In the genomic region with DNA sequence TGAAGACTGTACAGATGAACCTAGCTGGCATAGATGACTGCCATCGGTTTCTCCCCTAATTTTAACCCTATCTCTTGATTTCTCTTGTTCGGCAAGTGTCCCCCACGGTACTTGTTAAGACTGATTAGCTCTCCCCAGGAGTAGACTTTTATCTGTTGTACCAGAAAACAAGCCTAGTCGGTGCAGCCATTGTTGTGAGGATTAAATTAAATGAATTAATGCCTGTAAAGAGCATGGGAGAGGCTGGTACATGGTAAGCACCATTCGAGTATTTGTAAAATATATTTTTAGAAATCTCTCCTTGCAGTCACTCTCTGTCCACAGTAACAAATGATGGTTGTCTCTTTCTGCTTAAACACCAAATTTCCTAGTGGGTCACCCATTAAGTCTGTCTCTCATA, we compare ENCODE assay signal across 1 cellular context.
TF ChIP-seq lines count a peak whose summit lies in the region.

No MANE protein-coding gene starts in this region.

TF ChIP-seq in GM23338, 12 proteins besides CTCF, POLR2A, EP300 and RAD21 (continued from another document):
- TF ChIP-seq REST (IDR thresholded peaks at IDR 0.05; ENCODE audit: unreplicated experiment) = no peak
